ENCODE assay signal across 24 cellular contexts in the genomic region with DNA sequence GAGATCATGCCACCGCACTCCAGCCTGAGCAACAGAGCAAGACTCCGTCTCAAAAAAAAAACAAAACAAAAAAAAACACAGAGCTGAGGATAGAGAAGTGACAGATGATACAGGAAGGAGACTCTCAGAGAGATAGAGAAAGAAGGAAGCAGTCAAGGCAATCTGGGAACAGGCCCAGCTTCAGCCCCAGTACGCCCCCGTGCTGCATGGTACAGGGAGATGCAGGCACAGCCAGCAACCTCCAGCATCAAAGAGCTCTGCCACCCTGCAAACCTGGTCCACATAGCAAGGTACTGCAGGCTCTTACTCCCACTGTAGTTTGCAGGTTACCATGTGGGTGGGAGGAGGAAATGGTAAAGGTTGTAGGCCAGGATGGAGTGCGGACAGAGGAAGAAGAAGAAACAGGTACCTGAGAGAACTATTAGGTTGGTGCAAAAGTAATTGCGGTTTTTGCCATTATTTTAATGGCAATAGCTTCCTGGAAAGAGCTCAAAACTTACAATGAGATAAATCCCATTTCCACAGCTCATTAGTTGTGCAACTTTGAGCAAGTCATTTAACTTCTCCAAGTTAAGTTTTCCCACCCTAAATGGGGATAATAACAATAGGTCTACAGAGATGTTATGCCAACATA.
"Had no signal": no experiment of that assay in that cellular context is flagged by ENCODE, and none has a peak within 500 bp of the region (broad histone marks: within the 10 kb centered on the region; RNA-seq: fewer than 3 reads in every experiment).

No MANE protein-coding gene starts in this region.

- H3K4me1 ChIP-seq: ascending aorta, breast epithelium, colonic mucosa, gastroesophageal sphincter, heart right ventricle had no signal

- H3K36me3 ChIP-seq: ascending aorta, breast epithelium, cardiac muscle cell, colonic mucosa, esophagus squamous epithelium, gastroesophageal sphincter, heart right ventricle had no signal

- H3K9me3 ChIP-seq: ascending aorta, breast epithelium, colonic mucosa, esophagus squamous epithelium, gastroesophageal sphincter, heart right ventricle had no signal

- H3K27me3 ChIP-seq: ascending aorta, breast epithelium, cardiac muscle cell, colonic mucosa, esophagus squamous epithelium, gastroesophageal sphincter had no signal

- DNase-seq: activated CD4-positive, alpha-beta memory T cell treated with anti-CD3 and anti-CD28 coated beads, Interleukin-2, amount 10 ng/mL, durations not matched to agents 7 days and 5 days; activated CD4-positive, alpha-beta T cell treated with anti-CD3 and anti-CD28 coated beads for 1 hour; activated CD4-positive, alpha-beta T cell treated with anti-CD3 and anti-CD28 coated beads for 4 hours; activated CD4-positive, alpha-beta T cell treated with anti-CD3 and anti-CD28 coated beads, Interleukin-2, amount 10 ng/mL, durations not matched to agents 7 days and 5 days; activated CD4-positive, alpha-beta T cell treated with anti-CD3 and anti-CD28 coated beads, Interleukin-2, amount 50 U/mL, for 4 hours; activated gamma-delta T cell; activated naive CD4-positive, alpha-beta T cell; activated naive CD4-positive, alpha-beta T cell treated with anti-CD3 and anti-CD28 coated beads, Interleukin-2, amount 10 ng/mL, durations not matched to agents 7 days and 5 days; activated naive CD8-positive, alpha-beta T cell treated with anti-CD3 and anti-CD28 coated beads, Interleukin-2, amount 10 ng/mL, durations not matched to agents 7 days and 5 days; activated T-cell treated with anti-CD3 and anti-CD28 coated beads, Interleukin-2, amount 50 U/mL, for 72 hours; central memory CD4-positive, alpha-beta T cell; cerebellar nuclear complex; colonic mucosa; effector CD8-positive, alpha-beta T cell; esophagus squamous epithelium; foreskin melanocyte; heart right ventricle; T-helper 2 cell had no signal

- H3K27ac ChIP-seq: ascending aorta, breast epithelium, cardiac muscle cell, colonic mucosa, epithelial cell of prostate, esophagus squamous epithelium, gastroesophageal sphincter, heart right ventricle, VCaP had no signal

- H3K4me3 ChIP-seq: ascending aorta, breast epithelium, cardiac muscle cell, colonic mucosa, esophagus squamous epithelium, gastroesophageal sphincter, heart right ventricle had no signal
